In genomic region chr10:108599317-108599716, GRCh38 we compare ENCODE assay signal across 8 cellular contexts.
DNase-seq lines count a peak whose midpoint lies in the region; ATAC-seq and TF ChIP-seq lines count a peak whose summit lies in the region.
"Not testable (repeated sequence)": the region's sequence is repeated elsewhere in the genome, so short reads cannot be mapped to it uniquely, and the experiment has no call there.

No MANE protein-coding gene starts in this region.

- H3K4me3 ChIP-seq in epithelial cell of proximal tubule (ENCODE audit: low read depth, low read length), result peak overlapping the region; percentile 33

- H3K4me1 Mint-ChIP-seq in memory B cell, result peaks cover 11% of the 10 kb centered on the region
- peaks cover 20% of the 10 kb centered on the region for H3K4me1 Mint-ChIP-seq in stimulated activated memory B cell treated with anti-CD40 and anti-IgM and Interleukin-4, amounts not matched to agents 10 μg/mL and 1 μg/mL and 100 μg/mL, for 72 hours

- ATAC-seq in GM18508 (IDR thresholded peaks at IDR 0.05; ENCODE audit: insufficient read depth, unreplicated experiment) (peak; percentile 61), GM21360 (IDR thresholded peaks at IDR 0.05; ENCODE audit: unreplicated experiment) (peak; percentile 49), HG02798 (IDR thresholded peaks at IDR 0.05; ENCODE audit: poor library complexity, unreplicated experiment) (peak; percentile 59)
- not testable (repeated sequence) for ATAC-seq in memory B cell (ENCODE audit: low read depth); stimulated activated memory B cell treated with anti-CD40 and anti-IgM and Interleukin-4, amounts not matched to agents 10 μg/mL and 1 μg/mL and 100 μg/mL, for 72 hours

- in situ Hi-C loops in Caki2 (cut with HindIII; ENCODE audit: low pct_unique_long_range_greater_than_20kb, low sequenced_read_pairs), result not testable (repeated sequence)

- DNase-seq in Caki2 (ENCODE audit: low read depth) (peak; percentile 4), RPMI7951 (ENCODE audit: low read depth) (peak; percentile 67)
- not testable (repeated sequence) for DNase-seq in epithelial cell of proximal tubule (ENCODE audit: low read depth); memory B cell (ENCODE audit: low spot score in 2 of 2)

- not testable (repeated sequence) for H3K27me3 Mint-ChIP-seq in memory B cell; stimulated activated memory B cell treated with anti-CD40 and anti-IgM and Interleukin-4, amounts not matched to agents 10 μg/mL and 1 μg/mL and 100 μg/mL, for 72 hours

- not testable (repeated sequence) for H3K36me3 Mint-ChIP-seq in memory B cell; stimulated activated memory B cell treated with anti-CD40 and anti-IgM and Interleukin-4, amounts not matched to agents 10 μg/mL and 1 μg/mL and 100 μg/mL, for 72 hours

- peak overlapping the region; percentile 78 for H3K4me3 Mint-ChIP-seq in memory B cell
- peak overlapping the region; percentile 74 for H3K4me3 Mint-ChIP-seq in stimulated activated memory B cell treated with anti-CD40 and anti-IgM and Interleukin-4, amounts not matched to agents 10 μg/mL and 1 μg/mL and 100 μg/mL, for 72 hours

- not testable (repeated sequence) for TF ChIP-seq CTCF in epithelial cell of proximal tubule (conservative IDR thresholded peaks at IDR 0.05; ENCODE audit: low read depth, low read length)

- peak overlapping the region; percentile 59 for H3K27ac Mint-ChIP-seq in memory B cell
- peak overlapping the region; percentile 81 for H3K27ac Mint-ChIP-seq in stimulated activated memory B cell treated with anti-CD40 and anti-IgM and Interleukin-4, amounts not matched to agents 10 μg/mL and 1 μg/mL and 100 μg/mL, for 72 hours

- not testable (repeated sequence) for H3K9me3 Mint-ChIP-seq in memory B cell; stimulated activated memory B cell treated with anti-CD40 and anti-IgM and Interleukin-4, amounts not matched to agents 10 μg/mL and 1 μg/mL and 100 μg/mL, for 72 hours
